In the genomic region with DNA sequence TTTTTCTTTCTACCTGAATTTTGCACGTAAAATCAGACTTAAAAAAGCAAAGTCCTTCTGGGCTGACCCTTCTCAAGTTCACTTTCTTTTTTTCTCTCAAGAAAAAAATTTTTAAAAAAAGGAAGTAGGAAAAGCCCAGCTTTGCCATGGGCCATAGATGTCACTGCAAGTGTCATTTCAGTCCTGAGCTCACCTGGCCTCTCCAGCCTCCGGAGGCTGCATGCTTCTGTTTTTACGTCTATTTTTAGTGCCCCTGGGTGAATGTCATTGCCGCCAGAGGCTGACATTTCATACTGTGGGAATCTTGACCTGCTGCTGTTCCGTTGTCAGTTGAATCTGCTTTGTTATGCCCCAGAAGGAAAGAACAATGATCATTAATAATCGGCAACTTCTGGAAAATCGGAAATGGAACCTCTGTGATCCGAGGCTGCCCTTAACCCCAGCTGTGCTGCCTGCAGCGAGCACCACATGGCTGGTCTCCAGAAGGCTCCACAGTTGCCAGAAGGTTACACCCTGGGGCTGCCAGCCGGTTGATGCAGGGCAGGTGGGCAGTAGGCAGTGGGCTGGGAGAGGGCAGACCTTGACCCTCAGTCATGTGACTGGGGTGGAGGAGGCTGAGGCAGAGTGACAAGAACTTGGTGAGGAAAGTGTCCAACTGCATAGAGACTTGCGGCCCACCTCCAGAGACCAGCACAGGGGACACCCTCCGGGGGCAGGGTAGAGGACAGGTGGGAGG, we compare ENCODE assay signal across 2 cellular contexts.
TF ChIP-seq lines count a peak whose summit lies in the region.

No MANE protein-coding gene starts in this region.

TF ChIP-seq in GM12878, 131 proteins besides CTCF, POLR2A, EP300 and RAD21 (continues in another document):
- TF ChIP-seq, protein P1, sequence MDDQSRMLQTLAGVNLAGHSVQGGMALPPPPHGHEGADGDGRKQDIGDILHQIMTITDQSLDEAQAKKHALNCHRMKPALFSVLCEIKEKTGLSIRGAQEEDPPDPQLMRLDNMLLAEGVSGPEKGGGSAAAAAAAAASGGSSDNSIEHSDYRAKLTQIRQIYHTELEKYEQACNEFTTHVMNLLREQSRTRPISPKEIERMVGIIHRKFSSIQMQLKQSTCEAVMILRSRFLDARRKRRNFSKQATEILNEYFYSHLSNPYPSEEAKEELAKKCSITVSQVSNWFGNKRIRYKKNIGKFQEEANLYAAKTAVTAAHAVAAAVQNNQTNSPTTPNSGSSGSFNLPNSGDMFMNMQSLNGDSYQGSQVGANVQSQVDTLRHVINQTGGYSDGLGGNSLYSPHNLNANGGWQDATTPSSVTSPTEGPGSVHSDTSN (IDR thresholded peaks at IDR 0.05; ENCODE audit: insufficient replicate concordance, low read depth, low read length): no peak
- TF ChIP-seq ZZZ3 (IDR thresholded peaks at IDR 0.05; ENCODE audit: control insufficient read depth, insufficient read length, low read depth) (no peak), REST (IDR thresholded peaks at IDR 0.05; ENCODE audit: low read depth, low read length) (no peak), JUNB (IDR thresholded peaks at IDR 0.05) (peak; percentile 83), TCF7 (IDR thresholded peaks at IDR 0.05; ENCODE audit: borderline replicate concordance) (no peak), SMC3 (IDR thresholded peaks at IDR 0.05; ENCODE audit: borderline replicate concordance, low read length) (no peak), BMI1 (IDR thresholded peaks at IDR 0.05; ENCODE audit: borderline replicate concordance) (no peak), ZNF217 (IDR thresholded peaks at IDR 0.05) (no peak), SUPT20H (IDR thresholded peaks at IDR 0.05; ENCODE audit: borderline replicate concordance, control insufficient read depth, low read depth, low read length) (no peak), KAT2A (conservative IDR thresholded peaks at IDR 0.05; ENCODE audit: control insufficient read depth, low read depth, low read length) (no peak), IKZF2 (IDR thresholded peaks at IDR 0.05) (peak; percentile 75 to 78; a peak in 3 of 4 replicates), SMARCA5 (IDR thresholded peaks at IDR 0.05) (no peak), NR2F1 (conservative IDR thresholded peaks at IDR 0.05) (peak; percentile 80), EED (IDR thresholded peaks at IDR 0.05; ENCODE audit: low read depth) (peak; percentile 93), NFXL1 (IDR thresholded peaks at IDR 0.05; ENCODE audit: borderline replicate concordance) (no peak), IRF5 (IDR thresholded peaks at IDR 0.05; ENCODE audit: borderline replicate concordance) (no peak)
- TF ChIP-seq, protein P2, sequence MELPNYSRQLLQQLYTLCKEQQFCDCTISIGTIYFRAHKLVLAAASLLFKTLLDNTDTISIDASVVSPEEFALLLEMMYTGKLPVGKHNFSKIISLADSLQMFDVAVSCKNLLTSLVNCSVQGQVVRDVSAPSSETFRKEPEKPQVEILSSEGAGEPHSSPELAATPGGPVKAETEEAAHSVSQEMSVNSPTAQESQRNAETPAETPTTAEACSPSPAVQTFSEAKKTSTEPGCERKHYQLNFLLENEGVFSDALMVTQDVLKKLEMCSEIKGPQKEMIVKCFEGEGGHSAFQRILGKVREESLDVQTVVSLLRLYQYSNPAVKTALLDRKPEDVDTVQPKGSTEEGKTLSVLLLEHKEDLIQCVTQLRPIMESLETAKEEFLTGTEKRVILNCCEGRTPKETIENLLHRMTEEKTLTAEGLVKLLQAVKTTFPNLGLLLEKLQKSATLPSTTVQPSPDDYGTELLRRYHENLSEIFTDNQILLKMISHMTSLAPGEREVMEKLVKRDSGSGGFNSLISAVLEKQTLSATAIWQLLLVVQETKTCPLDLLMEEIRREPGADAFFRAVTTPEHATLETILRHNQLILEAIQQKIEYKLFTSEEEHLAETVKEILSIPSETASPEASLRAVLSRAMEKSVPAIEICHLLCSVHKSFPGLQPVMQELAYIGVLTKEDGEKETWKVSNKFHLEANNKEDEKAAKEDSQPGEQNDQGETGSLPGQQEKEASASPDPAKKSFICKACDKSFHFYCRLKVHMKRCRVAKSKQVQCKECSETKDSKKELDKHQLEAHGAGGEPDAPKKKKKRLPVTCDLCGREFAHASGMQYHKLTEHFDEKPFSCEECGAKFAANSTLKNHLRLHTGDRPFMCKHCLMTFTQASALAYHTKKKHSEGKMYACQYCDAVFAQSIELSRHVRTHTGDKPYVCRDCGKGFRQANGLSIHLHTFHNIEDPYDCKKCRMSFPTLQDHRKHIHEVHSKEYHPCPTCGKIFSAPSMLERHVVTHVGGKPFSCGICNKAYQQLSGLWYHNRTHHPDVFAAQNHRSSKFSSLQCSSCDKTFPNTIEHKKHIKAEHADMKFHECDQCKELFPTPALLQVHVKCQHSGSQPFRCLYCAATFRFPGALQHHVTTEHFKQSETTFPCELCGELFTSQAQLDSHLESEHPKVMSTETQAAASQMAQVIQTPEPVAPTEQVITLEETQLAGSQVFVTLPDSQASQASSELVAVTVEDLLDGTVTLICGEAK (IDR thresholded peaks at IDR 0.05; ENCODE audit: borderline replicate concordance): no peak

TF ChIP-seq in GM23338, 12 proteins besides CTCF, POLR2A, EP300 and RAD21:
- no peak for TF ChIP-seq ZNF114 (CRISPR knock-in tag; IDR thresholded peaks at IDR 0.05)
- no peak for TF ChIP-seq EZH2 (IDR thresholded peaks at IDR 0.05; ENCODE audit: low read depth, unreplicated experiment)
- no peak for TF ChIP-seq NANOG (IDR thresholded peaks at IDR 0.05; ENCODE audit: borderline replicate concordance)
- TF ChIP-seq ZNF331 (CRISPR knock-in tag; IDR thresholded peaks at IDR 0.05; ENCODE audit: low read depth): no peak
- no peak for TF ChIP-seq JUNB (IDR thresholded peaks at IDR 0.05; ENCODE audit: unreplicated experiment)
- TF ChIP-seq STAT1 (IDR thresholded peaks at IDR 0.05; ENCODE audit: unreplicated experiment): no peak
- TF ChIP-seq ETS1 (IDR thresholded peaks at IDR 0.05): no peak
- no peak for TF ChIP-seq CREB1 (CRISPR knock-in tag; IDR thresholded peaks at IDR 0.05; ENCODE audit: low read depth)
- no peak for TF ChIP-seq POLR2AphosphoS5 (IDR thresholded peaks at IDR 0.05; ENCODE audit: low read depth)
- no peak for TF ChIP-seq REST (IDR thresholded peaks at IDR 0.05; ENCODE audit: unreplicated experiment)
- TF ChIP-seq EZH2phosphoT487 (IDR thresholded peaks at IDR 0.05; ENCODE audit: unreplicated experiment): no peak
- TF ChIP-seq ZNF462 (CRISPR knock-in tag; IDR thresholded peaks at IDR 0.05): no peak
